In the genomic region with DNA sequence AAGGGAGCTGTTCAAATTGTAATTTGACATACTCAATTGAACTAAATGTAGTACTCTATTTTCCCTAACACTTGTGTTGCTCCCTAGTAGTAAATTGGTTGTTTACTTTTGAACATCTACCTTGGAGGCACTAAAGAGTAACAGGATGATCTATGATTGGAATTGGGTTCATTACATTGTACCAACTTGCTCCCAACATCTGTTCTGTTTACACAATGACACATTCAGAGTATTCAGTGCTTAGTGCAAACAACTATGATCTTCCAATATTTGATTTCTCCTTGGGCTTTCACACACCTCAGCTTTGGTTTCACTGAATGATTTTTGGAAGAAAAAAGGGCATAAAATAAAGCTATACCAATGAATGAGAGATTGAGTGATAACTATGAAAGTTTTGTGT, we compare ENCODE assay signal across 1 cellular context.
TF ChIP-seq lines count a peak whose summit lies in the region.

No MANE protein-coding gene starts in this region.

TF ChIP-seq in GM23338, 12 proteins besides CTCF, POLR2A, EP300 and RAD21 (continued from another document):
- TF ChIP-seq, protein P1, sequence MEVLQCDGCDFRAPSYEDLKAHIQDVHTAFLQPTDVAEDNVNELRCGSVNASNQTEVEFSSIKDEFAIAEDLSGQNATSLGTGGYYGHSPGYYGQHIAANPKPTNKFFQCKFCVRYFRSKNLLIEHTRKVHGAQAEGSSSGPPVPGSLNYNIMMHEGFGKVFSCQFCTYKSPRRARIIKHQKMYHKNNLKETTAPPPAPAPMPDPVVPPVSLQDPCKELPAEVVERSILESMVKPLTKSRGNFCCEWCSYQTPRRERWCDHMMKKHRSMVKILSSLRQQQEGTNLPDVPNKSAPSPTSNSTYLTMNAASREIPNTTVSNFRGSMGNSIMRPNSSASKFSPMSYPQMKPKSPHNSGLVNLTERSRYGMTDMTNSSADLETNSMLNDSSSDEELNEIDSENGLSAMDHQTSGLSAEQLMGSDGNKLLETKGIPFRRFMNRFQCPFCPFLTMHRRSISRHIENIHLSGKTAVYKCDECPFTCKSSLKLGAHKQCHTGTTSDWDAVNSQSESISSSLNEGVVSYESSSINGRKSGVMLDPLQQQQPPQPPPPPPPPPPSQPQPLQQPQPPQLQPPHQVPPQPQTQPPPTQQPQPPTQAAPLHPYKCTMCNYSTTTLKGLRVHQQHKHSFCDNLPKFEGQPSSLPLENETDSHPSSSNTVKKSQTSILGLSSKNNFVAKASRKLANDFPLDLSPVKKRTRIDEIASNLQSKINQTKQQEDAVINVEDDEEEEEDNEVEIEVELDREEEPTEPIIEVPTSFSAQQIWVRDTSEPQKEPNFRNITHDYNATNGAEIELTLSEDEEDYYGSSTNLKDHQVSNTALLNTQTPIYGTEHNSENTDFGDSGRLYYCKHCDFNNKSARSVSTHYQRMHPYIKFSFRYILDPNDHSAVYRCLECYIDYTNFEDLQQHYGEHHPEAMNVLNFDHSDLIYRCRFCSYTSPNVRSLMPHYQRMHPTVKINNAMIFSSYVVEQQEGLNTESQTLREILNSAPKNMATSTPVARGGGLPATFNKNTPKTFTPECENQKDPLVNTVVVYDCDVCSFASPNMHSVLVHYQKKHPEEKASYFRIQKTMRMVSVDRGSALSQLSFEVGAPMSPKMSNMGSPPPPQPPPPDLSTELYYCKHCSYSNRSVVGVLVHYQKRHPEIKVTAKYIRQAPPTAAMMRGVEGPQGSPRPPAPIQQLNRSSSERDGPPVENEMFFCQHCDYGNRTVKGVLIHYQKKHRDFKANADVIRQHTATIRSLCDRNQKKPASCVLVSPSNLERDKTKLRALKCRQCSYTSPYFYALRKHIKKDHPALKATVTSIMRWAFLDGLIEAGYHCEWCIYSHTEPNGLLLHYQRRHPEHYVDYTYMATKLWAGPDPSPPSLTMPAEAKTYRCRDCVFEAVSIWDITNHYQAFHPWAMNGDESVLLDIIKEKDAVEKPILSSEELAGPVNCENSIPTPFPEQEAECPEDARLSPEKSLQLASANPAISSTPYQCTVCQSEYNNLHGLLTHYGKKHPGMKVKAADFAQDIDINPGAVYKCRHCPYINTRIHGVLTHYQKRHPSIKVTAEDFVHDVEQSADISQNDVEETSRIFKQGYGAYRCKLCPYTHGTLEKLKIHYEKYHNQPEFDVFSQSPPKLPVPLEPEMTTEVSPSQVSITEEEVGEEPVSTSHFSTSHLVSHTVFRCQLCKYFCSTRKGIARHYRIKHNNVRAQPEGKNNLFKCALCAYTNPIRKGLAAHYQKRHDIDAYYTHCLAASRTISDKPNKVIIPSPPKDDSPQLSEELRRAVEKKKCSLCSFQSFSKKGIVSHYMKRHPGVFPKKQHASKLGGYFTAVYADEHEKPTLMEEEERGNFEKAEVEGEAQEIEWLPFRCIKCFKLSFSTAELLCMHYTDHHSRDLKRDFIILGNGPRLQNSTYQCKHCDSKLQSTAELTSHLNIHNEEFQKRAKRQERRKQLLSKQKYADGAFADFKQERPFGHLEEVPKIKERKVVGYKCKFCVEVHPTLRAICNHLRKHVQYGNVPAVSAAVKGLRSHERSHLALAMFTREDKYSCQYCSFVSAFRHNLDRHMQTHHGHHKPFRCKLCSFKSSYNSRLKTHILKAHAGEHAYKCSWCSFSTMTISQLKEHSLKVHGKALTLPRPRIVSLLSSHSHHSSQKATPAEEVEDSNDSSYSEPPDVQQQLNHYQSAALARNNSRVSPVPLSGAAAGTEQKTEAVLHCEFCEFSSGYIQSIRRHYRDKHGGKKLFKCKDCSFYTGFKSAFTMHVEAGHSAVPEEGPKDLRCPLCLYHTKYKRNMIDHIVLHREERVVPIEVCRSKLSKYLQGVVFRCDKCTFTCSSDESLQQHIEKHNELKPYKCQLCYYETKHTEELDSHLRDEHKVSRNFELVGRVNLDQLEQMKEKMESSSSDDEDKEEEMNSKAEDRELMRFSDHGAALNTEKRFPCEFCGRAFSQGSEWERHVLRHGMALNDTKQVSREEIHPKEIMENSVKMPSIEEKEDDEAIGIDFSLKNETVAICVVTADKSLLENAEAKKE (CRISPR knock-in tag; IDR thresholded peaks at IDR 0.05) = no peak
- TF ChIP-seq ZNF331 (CRISPR knock-in tag; IDR thresholded peaks at IDR 0.05; ENCODE audit: low read depth) = no peak
- TF ChIP-seq EZH2 (IDR thresholded peaks at IDR 0.05; ENCODE audit: low read depth, unreplicated experiment) = no peak
- TF ChIP-seq JUNB (IDR thresholded peaks at IDR 0.05; ENCODE audit: unreplicated experiment) = no peak
- TF ChIP-seq REST (IDR thresholded peaks at IDR 0.05; ENCODE audit: unreplicated experiment) = no peak
- TF ChIP-seq, protein P2, sequence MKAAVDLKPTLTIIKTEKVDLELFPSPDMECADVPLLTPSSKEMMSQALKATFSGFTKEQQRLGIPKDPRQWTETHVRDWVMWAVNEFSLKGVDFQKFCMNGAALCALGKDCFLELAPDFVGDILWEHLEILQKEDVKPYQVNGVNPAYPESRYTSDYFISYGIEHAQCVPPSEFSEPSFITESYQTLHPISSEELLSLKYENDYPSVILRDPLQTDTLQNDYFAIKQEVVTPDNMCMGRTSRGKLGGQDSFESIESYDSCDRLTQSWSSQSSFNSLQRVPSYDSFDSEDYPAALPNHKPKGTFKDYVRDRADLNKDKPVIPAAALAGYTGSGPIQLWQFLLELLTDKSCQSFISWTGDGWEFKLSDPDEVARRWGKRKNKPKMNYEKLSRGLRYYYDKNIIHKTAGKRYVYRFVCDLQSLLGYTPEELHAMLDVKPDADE (IDR thresholded peaks at IDR 0.05) = no peak
- TF ChIP-seq NANOG (IDR thresholded peaks at IDR 0.05; ENCODE audit: borderline replicate concordance) = no peak
